12 cellular contexts compared by ENCODE assay signal in the genomic region with DNA sequence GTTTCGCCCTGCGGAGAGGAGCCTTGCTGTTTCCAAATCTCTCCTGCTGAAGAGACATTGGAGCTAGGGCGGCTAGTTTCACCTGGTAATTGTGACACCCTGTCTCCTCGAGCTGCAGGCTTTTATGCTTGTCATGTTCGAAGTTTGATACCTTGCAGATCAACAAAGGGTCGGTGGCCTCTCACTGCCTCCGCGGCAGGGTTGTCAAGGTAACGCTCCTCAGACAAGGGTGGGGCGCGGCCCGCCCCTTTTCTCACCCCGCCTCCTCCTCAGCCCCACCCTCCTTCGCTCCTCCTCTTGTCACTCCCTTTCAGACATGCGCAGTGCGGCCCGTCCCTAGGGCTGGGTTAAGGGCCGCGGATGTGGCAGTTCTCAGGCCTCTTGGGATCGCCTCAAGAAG. TPM values are rescaled to one million over a fixed set of nuclear protein-coding genes. Genes with fewer than 3 reads are reported as not detected.
DNase-seq lines count a peak whose midpoint lies in the region; ATAC-seq and TF ChIP-seq lines count a peak whose summit lies in the region.
"Not testable (repeated sequence)": the region's sequence is repeated elsewhere in the genome, so short reads cannot be mapped to it uniquely, and the experiment has no call there.
"Had no signal": no experiment of that assay in that cellular context is flagged by ENCODE, and none has a peak within 500 bp of the region (broad histone marks: within the 10 kb centered on the region; RNA-seq: fewer than 3 reads in every experiment).

No MANE protein-coding gene starts in this region.

- not testable (repeated sequence) for H3K36me3 Mint-ChIP-seq in activated CD4-positive, alpha-beta T cell treated with anti-CD3 and anti-CD28 coated beads for 36 hours (ENCODE audit: low read depth); activated naive CD8-positive, alpha-beta T cell treated with anti-CD3 and anti-CD28 coated beads, Interleukin-2, amount 10 ng/mL, durations not matched to agents 7 days and 5 days

- H3K4me1 Mint-ChIP-seq in activated CD4-positive, alpha-beta T cell treated with anti-CD3 and anti-CD28 coated beads for 36 hours; activated naive CD8-positive, alpha-beta T cell treated with anti-CD3 and anti-CD28 coated beads, Interleukin-2, amount 10 ng/mL, durations not matched to agents 7 days and 5 days; stimulated activated naive CD8-positive, alpha-beta T cell treated with anti-CD3 and anti-CD28 coated beads, Interleukin-15, amount 100 ng/mL, for 72 hours: not testable (repeated sequence)

- TF ChIP-seq CTCF in DND-41 (IDR thresholded peaks at IDR 0.05; ENCODE audit: borderline replicate concordance, extremely low read depth, low read length, poor library complexity, severe bottlenecking); left ventricle myocardium inferior (IDR thresholded peaks at IDR 0.05; ENCODE audit: borderline replicate concordance): not testable (repeated sequence)

- not testable (repeated sequence) for H2AFZ ChIP-seq in DND-41 (ENCODE audit: low read depth, low read length)

- not testable (repeated sequence) for H3K27me3 ChIP-seq in DND-41 (ENCODE audit: insufficient read depth, low read length, poor library complexity); left ventricle myocardium inferior (ENCODE audit: low read depth)

- not testable (repeated sequence) for H3K4me2 ChIP-seq in DND-41 (ENCODE audit: insufficient read depth, low read length)

- not testable (repeated sequence) for H3K79me2 ChIP-seq in DND-41 (ENCODE audit: insufficient read depth, low read length)

- H3K4me1 ChIP-seq in DND-41 (ENCODE audit: insufficient read depth, low read length); left ventricle myocardium inferior: not testable (repeated sequence)

- POLR2A ChIA-PET in activated CD4-positive, alpha-beta T cell treated with anti-CD3 and anti-CD28 coated beads for 36 hours (lab: Charles Lee); activated naive CD8-positive, alpha-beta T cell treated with anti-CD3 and anti-CD28 coated beads, Interleukin-2, amount 10 ng/mL, durations not matched to agents 7 days and 5 days (lab: Charles Lee): not testable (repeated sequence)

- not testable (repeated sequence) for H4K20me1 ChIP-seq in DND-41 (ENCODE audit: insufficient read depth, low read length)

- CTCF ChIA-PET in activated CD4-positive, alpha-beta T cell treated with anti-CD3 and anti-CD28 coated beads for 36 hours (lab: Charles Lee) = not testable (repeated sequence)

- not testable (repeated sequence) for H3K4me3 Mint-ChIP-seq in activated CD4-positive, alpha-beta T cell treated with anti-CD3 and anti-CD28 coated beads for 36 hours; activated naive CD8-positive, alpha-beta T cell treated with anti-CD3 and anti-CD28 coated beads, Interleukin-2, amount 10 ng/mL, durations not matched to agents 7 days and 5 days
- peak overlapping the region; percentile 24 to 44 for H3K4me3 Mint-ChIP-seq in stimulated activated naive CD8-positive, alpha-beta T cell treated with anti-CD3 and anti-CD28 coated beads, Interleukin-15, amount 100 ng/mL, for 72 hours

- intact Hi-C loops in activated CD4-positive, alpha-beta T cell treated with anti-CD3 and anti-CD28 coated beads for 36 hours (cut with DNase I, micrococcal nuclease); left ventricle myocardium inferior (cut with micrococcal nuclease); posterior vena cava (cut with DNase I): not testable (repeated sequence)

- not testable (repeated sequence) for H3K9me3 ChIP-seq in DND-41 (ENCODE audit: insufficient read depth, low read length, severe bottlenecking); left ventricle myocardium inferior (replicated peaks)

- H3K27me3 Mint-ChIP-seq in activated CD4-positive, alpha-beta T cell treated with anti-CD3 and anti-CD28 coated beads for 36 hours; activated naive CD8-positive, alpha-beta T cell treated with anti-CD3 and anti-CD28 coated beads, Interleukin-2, amount 10 ng/mL, durations not matched to agents 7 days and 5 days; stimulated activated naive CD8-positive, alpha-beta T cell treated with anti-CD3 and anti-CD28 coated beads, Interleukin-15, amount 100 ng/mL, for 72 hours: not testable (repeated sequence)

- peak; percentile 44 for DNase-seq in DND-41
- DNase-seq in activated CD4-positive, alpha-beta T cell treated with anti-CD3 and anti-CD28 coated beads for 36 hours = peak; percentile 28
- DNase-seq in activated T-cell treated with anti-CD3 and anti-CD28 coated beads for 1 hour (ENCODE audit: low read depth) = peak; percentile 4
- DNase-seq in activated naive CD8-positive, alpha-beta T cell treated with anti-CD3 and anti-CD28 coated beads, Interleukin-2, amount 10 ng/mL, durations not matched to agents 7 days and 5 days = peak; percentile 42
- DNase-seq in left ventricle myocardium inferior = peak; percentile 14
- DNase-seq in posterior vena cava (ENCODE audit: low spot score) = peak; percentile 6
- peak; percentile 11 to 34 for DNase-seq in stimulated activated CD4-positive, alpha-beta T cell treated with anti-CD3 and anti-CD28 coated beads, Interleukin-4, amount 100 ng/mL, for 4 hours
- peak; percentile 16 to 39 for DNase-seq in stimulated activated naive CD8-positive, alpha-beta T cell treated with anti-CD3 and anti-CD28 coated beads, Interleukin-15, amount 100 ng/mL, for 72 hours

- not testable (repeated sequence) for H3K27ac ChIP-seq in DND-41 (ENCODE audit: low read length); left ventricle myocardium inferior (replicated peaks)

- not testable (repeated sequence) for H3K9me3 Mint-ChIP-seq in activated CD4-positive, alpha-beta T cell treated with anti-CD3 and anti-CD28 coated beads for 36 hours (ENCODE audit: low read depth); activated naive CD8-positive, alpha-beta T cell treated with anti-CD3 and anti-CD28 coated beads, Interleukin-2, amount 10 ng/mL, durations not matched to agents 7 days and 5 days; stimulated activated naive CD8-positive, alpha-beta T cell treated with anti-CD3 and anti-CD28 coated beads, Interleukin-15, amount 100 ng/mL, for 72 hours

- not testable (repeated sequence) for H3K9ac ChIP-seq in DND-41 (ENCODE audit: low read depth, low read length)

- not testable (repeated sequence) for ATAC-seq in DND-41 (ENCODE audit: insufficient read depth, low read depth); activated CD4-positive, alpha-beta T cell treated with anti-CD3 and anti-CD28 coated beads for 36 hours; activated naive CD8-positive, alpha-beta T cell treated with anti-CD3 and anti-CD28 coated beads, Interleukin-2, amount 10 ng/mL, durations not matched to agents 7 days and 5 days (ENCODE audit: low read depth); stimulated activated naive CD8-positive, alpha-beta T cell treated with anti-CD3 and anti-CD28 coated beads, Interleukin-15, amount 100 ng/mL, for 72 hours

- not testable (repeated sequence) for H3K4me3 ChIP-seq in DND-41 (ENCODE audit: low read depth in 1 of 2, low read length in 2 of 2)
- H3K4me3 ChIP-seq in left ventricle myocardium inferior = peak overlapping the region; percentile 56

- H3K27ac Mint-ChIP-seq in activated CD4-positive, alpha-beta T cell treated with anti-CD3 and anti-CD28 coated beads for 36 hours; activated naive CD8-positive, alpha-beta T cell treated with anti-CD3 and anti-CD28 coated beads, Interleukin-2, amount 10 ng/mL, durations not matched to agents 7 days and 5 days; stimulated activated naive CD8-positive, alpha-beta T cell treated with anti-CD3 and anti-CD28 coated beads, Interleukin-15, amount 100 ng/mL, for 72 hours: not testable (repeated sequence)

- H3K36me3 ChIP-seq in DND-41 (ENCODE audit: insufficient read depth, low read length); left ventricle myocardium inferior: not testable (repeated sequence)

RNA-seq across cellular contexts. Expression of a gene that starts 0.4 kb away (rescaled TPM):
- under 1 TPM; 0.42 to 0.46 TPM for total RNA-seq in activated CD4-positive, alpha-beta T cell treated with anti-CD3 and anti-CD28 coated beads for 36 hours
- total RNA-seq in activated naive CD8-positive, alpha-beta T cell treated with anti-CD3 and anti-CD28 coated beads, Interleukin-2, amount 10 ng/mL, durations not matched to agents 7 days and 5 days = under 1 TPM; 0.68 to 0.89 TPM
- total RNA-seq in left ventricle myocardium inferior (0.80 TPM), posterior vena cava (not detected)
- total RNA-seq: B cell, GM23248, HepG2, MCF 10A had no signal
